In the genomic region with DNA sequence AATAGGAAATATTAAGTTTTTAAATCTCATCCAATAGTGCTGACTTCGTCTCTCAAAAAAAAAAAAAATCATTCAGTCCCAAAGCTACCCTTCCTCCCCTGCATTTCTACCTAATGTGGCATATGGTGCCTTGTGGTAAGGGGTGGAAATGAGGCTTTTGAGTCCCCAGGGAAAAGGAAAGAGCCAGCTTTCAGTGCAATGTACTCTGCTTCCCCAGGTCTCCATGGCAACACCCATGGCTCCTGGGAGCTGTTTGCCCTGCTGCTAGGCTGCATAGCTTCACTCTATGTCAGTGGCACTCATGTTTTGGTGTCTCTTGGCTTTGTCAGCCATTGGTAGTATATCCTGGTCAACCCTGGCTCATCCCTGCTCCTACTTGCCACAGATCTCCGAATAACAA, we compare ENCODE assay signal across 12 cellular contexts.
DNase-seq lines count a peak whose midpoint lies in the region; TF ChIP-seq lines count a peak whose summit lies in the region.
"Had no signal": no experiment of that assay in that cellular context is flagged by ENCODE, and none has a peak within 500 bp of the region (broad histone marks: within the 10 kb centered on the region; RNA-seq: fewer than 3 reads in every experiment).

No MANE protein-coding gene starts in this region.

- 90% methylated on average over 1 of the region's 2 CpGs; no CpG with 5 or more reads in 1 of the 2 experiments for WGBS in endodermal cell (ENCODE audit: insufficient coverage in 1 of 2, insufficient read length in 1 of 2), 2 experiments

- H3K4me3 ChIP-seq in cardiac muscle cell (no peak overlapping the region), left ventricle myocardium inferior (no peak overlapping the region), endodermal cell (ENCODE audit: low read length) (no peak overlapping the region)
- H3K4me3 ChIP-seq: left lung had no signal

- peaks cover 22% of the 10 kb centered on the region for H3K4me1 ChIP-seq in cardiac muscle cell (ENCODE audit: low read depth)
- H3K4me1 ChIP-seq in left ventricle myocardium inferior: no peaks in the 10 kb centered on the region
- H3K4me1 ChIP-seq in endodermal cell (ENCODE audit: control insufficient read depth, insufficient read depth, low read length): no peaks in the 10 kb centered on the region
- H3K4me1 ChIP-seq: left lung had no signal

- H3K36me3 Mint-ChIP-seq in endodermal cell (ENCODE audit: low read depth): no peaks in the 10 kb centered on the region

- TF ChIP-seq CTCF in cardiac muscle cell (IDR thresholded peaks at IDR 0.05; ENCODE audit: low read depth, low read length) (no peak), left ventricle myocardium inferior (IDR thresholded peaks at IDR 0.05; ENCODE audit: borderline replicate concordance) (no peak), endodermal cell (conservative IDR thresholded peaks at IDR 0.05) (no peak)

- H3K27ac ChIP-seq in cardiac muscle cell (peak overlapping the region; percentile 26), left ventricle myocardium inferior (replicated peaks) (no peak overlapping the region), endodermal cell (ENCODE audit: low read depth, low read length) (no peak overlapping the region)
- H3K27ac ChIP-seq: left lung had no signal

- DNase-seq in cardiac muscle cell (ENCODE audit: low read depth in 1 of 2, low spot score in 1 of 2): peak; percentile 13 to 65
- DNase-seq in left ventricle myocardium inferior: no peak
- DNase-seq in NCI-H524 (lab: John Stamatoyannopoulos, UW): peak; percentile 91 to 95
- DNase-seq in endodermal cell: peak; percentile 67
- DNase-seq in stromal cell of bone marrow (ENCODE audit: low read depth): peak; percentile 21
- no peak for DNase-seq in activated naive CD4-positive, alpha-beta T cell (lab: John Stamatoyannopoulos, UW)
- DNase-seq in GOT3 (lab: John Stamatoyannopoulos, UW): no peak
- DNase-seq in UCSD-AML1 (lab: John Stamatoyannopoulos, UW; ENCODE audit: unreplicated experiment): no peak
- DNase-seq: HFFc6, left lung, NCI-H226, T-helper 17 cell had no signal

- no peak overlapping the region for H3K9ac ChIP-seq in endodermal cell (ENCODE audit: extremely low read depth, low read length, poor library complexity, severe bottlenecking)

- H3K9me3 ChIP-seq in cardiac muscle cell (ENCODE audit: low read depth): no peaks in the 10 kb centered on the region
- peaks cover 2% of the 10 kb centered on the region for H3K9me3 ChIP-seq in left ventricle myocardium inferior (replicated peaks)
- no peaks in the 10 kb centered on the region for H3K9me3 ChIP-seq in endodermal cell (ENCODE audit: control insufficient read depth, low read length)
- H3K9me3 ChIP-seq: left lung had no signal

- intact Hi-C loops in left ventricle myocardium inferior (cut with micrococcal nuclease): no loop called here

- no peaks in the 10 kb centered on the region for H3K27me3 Mint-ChIP-seq in endodermal cell (ENCODE audit: insufficient read depth)
- H3K27me3 Mint-ChIP-seq: T-helper 17 cell had no signal

- no peak overlapping the region for H3K4me3 Mint-ChIP-seq in endodermal cell
- H3K4me3 Mint-ChIP-seq: HFFc6, T-helper 17 cell had no signal

- H3K27ac Mint-ChIP-seq in endodermal cell: no peak overlapping the region
- H3K27ac Mint-ChIP-seq: HFFc6, T-helper 17 cell had no signal

- peaks cover 15% of the 10 kb centered on the region for H3K4me1 Mint-ChIP-seq in endodermal cell
- H3K4me1 Mint-ChIP-seq: T-helper 17 cell had no signal

- peaks cover under 1% of the 10 kb centered on the region for H3K9me3 Mint-ChIP-seq in endodermal cell

- H3K27me3 ChIP-seq in cardiac muscle cell (no peaks in the 10 kb centered on the region), left ventricle myocardium inferior (ENCODE audit: low read depth) (no peaks in the 10 kb centered on the region), endodermal cell (ENCODE audit: control insufficient read depth, insufficient read depth, low read length, poor library complexity, severe bottlenecking) (no peaks in the 10 kb centered on the region)
- H3K27me3 ChIP-seq: left lung had no signal

- H3K36me3 ChIP-seq in cardiac muscle cell (no peaks in the 10 kb centered on the region), left ventricle myocardium inferior (no peaks in the 10 kb centered on the region), endodermal cell (ENCODE audit: control insufficient read depth, insufficient read depth, low read length) (no peaks in the 10 kb centered on the region)
- H3K36me3 ChIP-seq: left lung had no signal

Comparison
In these comparisons a context has a peak if more than half of its experiments do, and no peak if none do; other contexts are left out.
1. DNase-seq: peak in cardiac muscle cell (2 of 2), NCI-H524 (2 of 2), endodermal cell (single experiment) and stromal cell of bone marrow (single experiment); none in left ventricle myocardium inferior (single experiment), activated naive CD4-positive, alpha-beta T cell (0 of 4), GOT3 (single experiment) and UCSD-AML1 (single experiment).